Comparison of ENCODE assay signal across 9 cellular contexts in genomic region chr4:145545538-145546224, GRCh38.
DNase-seq lines count a peak whose midpoint lies in the region; ATAC-seq and TF ChIP-seq lines count a peak whose summit lies in the region.
"Had no signal": no experiment of that assay in that cellular context is flagged by ENCODE, and none has a peak within 500 bp of the region (broad histone marks: within the 10 kb centered on the region; RNA-seq: fewer than 3 reads in every experiment).

No MANE protein-coding gene starts in this region.

- H3K4me3 ChIP-seq in AG10803 (ENCODE audit: low read length) = no peak overlapping the region

- H3K9me3 Mint-ChIP-seq in chondrocyte (ENCODE audit: low read depth) (no peaks in the 10 kb centered on the region), mesothelial cell of epicardium (no peaks in the 10 kb centered on the region)

- DNase-seq in AG10803 (ENCODE audit: low read depth) (peak; percentile 92), HT1080 (ENCODE audit: low read depth) (peak; percentile 93), chondrocyte (ENCODE audit: low spot score) (no peak), mesothelial cell of epicardium (ENCODE audit: low spot score in 2 of 2, unreplicated experiment in 2 of 2) (no peak), NCI-H82 (lab: John Stamatoyannopoulos, UW) (no peak), NOMO-1 treated with dmso at 0.1 percent for 144 hours (lab: John Stamatoyannopoulos, UW; ENCODE audit: unreplicated experiment) (no peak), iPS-NIHi7 (ENCODE audit: extremely low spot score) (no peak)
- DNase-seq: activated CD8-positive, alpha-beta memory T cell treated with anti-CD3 and anti-CD28 coated beads for 24 hours had no signal

- TF ChIP-seq CTCF in AG10803 (conservative IDR thresholded peaks at IDR 0.05; ENCODE audit: low read length) (no peak), chondrocyte (IDR thresholded peaks at IDR 0.05) (no peak), mesothelial cell of epicardium (IDR thresholded peaks at IDR 0.05; ENCODE audit: unreplicated experiment) (no peak)

- H3K27ac Mint-ChIP-seq in chondrocyte (ENCODE audit: unreplicated experiment) (peak overlapping the region; percentile 74), mesothelial cell of epicardium (peak overlapping the region; percentile 80)

- ATAC-seq in HG02642 (IDR thresholded peaks at IDR 0.05; ENCODE audit: poor library complexity, unreplicated experiment) = no peak

- H3K27me3 Mint-ChIP-seq in chondrocyte (ENCODE audit: low read depth) (no peaks in the 10 kb centered on the region), mesothelial cell of epicardium (ENCODE audit: low read depth) (no peaks in the 10 kb centered on the region)

- peaks cover 31% of the 10 kb centered on the region for H3K4me1 Mint-ChIP-seq in chondrocyte (ENCODE audit: low read depth)
- H3K4me1 Mint-ChIP-seq in mesothelial cell of epicardium = peaks cover 19% of the 10 kb centered on the region

- no peak overlapping the region for H3K4me3 Mint-ChIP-seq in chondrocyte (ENCODE audit: unreplicated experiment)
- H3K4me3 Mint-ChIP-seq in mesothelial cell of epicardium = no peak overlapping the region

- H3K36me3 Mint-ChIP-seq in chondrocyte (ENCODE audit: low read depth) (peaks cover 3% of the 10 kb centered on the region), mesothelial cell of epicardium (peaks cover 24% of the 10 kb centered on the region)

Comparison
In these comparisons a context has a peak if more than half of its experiments do, and no peak if none do; other contexts are left out.
1. DNase-seq: peak in AG10803 (single experiment) and HT1080 (single experiment); none in chondrocyte (single experiment), mesothelial cell of epicardium (0 of 2), NCI-H82 (single experiment), NOMO-1 treated with dmso at 0.1 percent for 144 hours (single experiment) and iPS-NIHi7 (single experiment).